9 cellular contexts compared by ENCODE assay signal in genomic region chr3:150183619-150184425, GRCh38.
DNase-seq lines count a peak whose midpoint lies in the region; ATAC-seq and TF ChIP-seq lines count a peak whose summit lies in the region.
"Had no signal": no experiment of that assay in that cellular context is flagged by ENCODE, and none has a peak within 500 bp of the region (broad histone marks: within the 10 kb centered on the region; RNA-seq: fewer than 3 reads in every experiment).

No MANE protein-coding gene starts in this region.

- peaks cover 10% of the 10 kb centered on the region for H3K4me1 Mint-ChIP-seq in glutamatergic neuron (ENCODE audit: low read depth, unreplicated experiment)

- H3K36me3 ChIP-seq in transverse colon: no peaks in the 10 kb centered on the region
- H3K36me3 ChIP-seq: neutrophil had no signal

- in situ Hi-C loops in transverse colon (cut with MboI; ENCODE audit: low pct_ligation_motif_present in 1 of 4, low pct_unique_long_range_greater_than_20kb in 1 of 4, low sequenced_read_pairs in 3 of 4): loop anchor here (10.0 to 25.0 kb wide), 3 partner anchors 197 to 229 kb away; partner anchors contain the start of gene PFN2 (in 1 of the 4)

- H3K27me3 ChIP-seq in transverse colon: no peaks in the 10 kb centered on the region

- DNase-seq in DMS53 treated with DMSO at 0.1 percent for 48 hours (lab: John Stamatoyannopoulos, UW; ENCODE audit: unreplicated experiment) (peak; percentile 55), LHCN-M2 (ENCODE audit: low read depth) (peak; percentile 86), RKO (ENCODE audit: low spot score) (peak; percentile 84), glutamatergic neuron (peak; percentile 74), nucleus accumbens (lab: John Stamatoyannopoulos, UW) (peak in 54 of 56 donors; percentile 9 to 88 (median 66)), transverse colon (peak; percentile 53)
- peak; percentile 35 for DNase-seq in activated naive CD4-positive, alpha-beta T cell treated with anti-CD3 and anti-CD28 coated beads, Interleukin-2, amount 50 U/mL, for 16 hours

- no peak overlapping the region for H3K27ac Mint-ChIP-seq in glutamatergic neuron (ENCODE audit: unreplicated experiment)

- no peaks in the 10 kb centered on the region for H3K27me3 Mint-ChIP-seq in glutamatergic neuron (ENCODE audit: unreplicated experiment)

- no peak for TF ChIP-seq EP300 in transverse colon (IDR thresholded peaks at IDR 0.05; ENCODE audit: low read depth)

- H3K36me3 Mint-ChIP-seq in glutamatergic neuron (ENCODE audit: unreplicated experiment): peaks cover under 1% of the 10 kb centered on the region

- H3K27ac ChIP-seq in transverse colon: no peak overlapping the region
- H3K27ac ChIP-seq: neutrophil had no signal

- TF ChIP-seq CTCF in glutamatergic neuron (IDR thresholded peaks at IDR 0.05; ENCODE audit: partially characterized antibody, unreplicated experiment) (peak; percentile 14), transverse colon (IDR thresholded peaks at IDR 0.05) (peak; percentile 41 to 53 (median 47))

- H3K9me3 ChIP-seq in transverse colon: peaks cover 0 to under 1% of the 10 kb centered on the region in 2 donors
- H3K9me3 ChIP-seq: neutrophil had no signal

- H3K4me3 Mint-ChIP-seq in glutamatergic neuron (ENCODE audit: unreplicated experiment): no peak overlapping the region

- peak overlapping the region in 2 of 4 donors; percentile 10 to 47 for H3K4me3 ChIP-seq in transverse colon

- peaks cover 3 to 28% (median 12%) of the 10 kb centered on the region in 4 donors for H3K4me1 ChIP-seq in transverse colon

- peak; percentile 94 for ATAC-seq in GM21723 (IDR thresholded peaks at IDR 0.05; ENCODE audit: unreplicated experiment)

- H3K9me3 Mint-ChIP-seq in glutamatergic neuron (ENCODE audit: unreplicated experiment): peaks cover 3% of the 10 kb centered on the region

- 5 to 8% methylated on average over 13 to 22 of the region's 22 CpGs for WGBS in transverse colon (ENCODE audit: low coverage in 1 of 2), 2 donors

- TF ChIP-seq POLR2A in transverse colon (IDR thresholded peaks at IDR 0.05): no peak

- intact Hi-C loops in transverse colon (cut with DNase I; ENCODE audit: low total_unique reads): loop anchor here (2.0 kb wide), 1 partner anchor 217 kb away; no protein-coding TSS in a partner anchor

Comparison
In these comparisons a context has a peak if more than half of its experiments do, and no peak if none do; other contexts are left out.
1. DNase-seq: peak in every context shown above with its lines; median percentile 86 in LHCN-M2; 84 in RKO; 74 in glutamatergic neuron; 66 in nucleus accumbens; 55 in DMS53 treated with DMSO at 0.1 percent for 48 hours; 53 in transverse colon; 35 in activated naive CD4-positive, alpha-beta T cell treated with anti-CD3 and anti-CD28 coated beads, Interleukin-2, amount 50 U/mL, for 16 hours.